Comparison of ENCODE assay signal across 14 cellular contexts in genomic region chr19:6685962-6686627, GRCh38. TPM values are rescaled to one million over a fixed set of nuclear protein-coding genes. Genes with fewer than 3 reads are reported as not detected.
"Had no signal": no experiment of that assay in that cellular context is flagged by ENCODE, and none has a peak within 500 bp of the region (broad histone marks: within the 10 kb centered on the region; RNA-seq: fewer than 3 reads in every experiment).

No MANE protein-coding gene starts in this region.

- DNase-seq: activated CD4-positive, alpha-beta T cell treated with anti-CD3 and anti-CD28 coated beads for 36 hours; activated CD4-positive, alpha-beta T cell treated with anti-CD3 and anti-CD28 coated beads, Interleukin-2, amount 50 U/mL, for 48 hours; caudate nucleus; endodermal cell; foreskin fibroblast; lower lobe of right lung; stimulated activated naive CD4-positive, alpha-beta T cell; T-helper 17 cell; tibial artery had no signal

- H3K27me3 Mint-ChIP-seq: T-helper 17 cell had no signal

- H3K4me3 ChIP-seq: lower lobe of right lung, tibial artery had no signal

- H3K36me3 Mint-ChIP-seq: brain had no signal

- H3K9me3 Mint-ChIP-seq: nephron had no signal

- H3K27ac ChIP-seq: epithelial cell of prostate, lower lobe of right lung, tibial artery had no signal

- H3K4me1 ChIP-seq: lower lobe of right lung, tibial artery had no signal

- H3K27ac Mint-ChIP-seq: activated CD4-positive, alpha-beta T cell treated with anti-CD3 and anti-CD28 coated beads for 36 hours; activated T-helper 1 cell treated with anti-CD3 and anti-CD28 coated beads, Interleukin-12 subunit alpha, Interleukin-12 subunit beta, Interleukin-2, Interleukin-4 antibody, amounts not matched to agents 30 ng/mL and 10 ng/mL and 1 ng/mL, durations not matched to agents 14 hours and 24 hours and 36 hours; brain; endodermal cell; T-helper 17 cell had no signal

- H3K9me3 ChIP-seq: lower lobe of right lung, tibial artery had no signal

- ATAC-seq: T-helper 17 cell had no signal

- H3K4me3 Mint-ChIP-seq: activated CD4-positive, alpha-beta T cell treated with anti-CD3 and anti-CD28 coated beads for 36 hours; activated T-helper 1 cell treated with anti-CD3 and anti-CD28 coated beads, Interleukin-12 subunit alpha, Interleukin-12 subunit beta, Interleukin-2, Interleukin-4 antibody, amounts not matched to agents 30 ng/mL and 10 ng/mL and 1 ng/mL, durations not matched to agents 14 hours and 24 hours and 36 hours; brain; endodermal cell; nephron; T-helper 17 cell had no signal

- H3K4me1 Mint-ChIP-seq: brain, endodermal cell, nephron had no signal

RNA-seq across cellular contexts. Expression of gene TNFSF14, which starts 16.1 kb away (rescaled TPM):
- total RNA-seq: glomerular endothelial cell had no signal
